In genomic region chrX:40062525-40063193, GRCh38 we compare ENCODE assay signal across 19 cellular contexts. TPM values are rescaled to one million over a fixed set of nuclear protein-coding genes. Genes with fewer than 3 reads are reported as not detected.
DNase-seq lines count a peak whose midpoint lies in the region; ATAC-seq, FAIRE-seq and TF ChIP-seq lines count a peak whose summit lies in the region.
"Had no signal": no experiment of that assay in that cellular context is flagged by ENCODE, and none has a peak within 500 bp of the region (broad histone marks: within the 10 kb centered on the region; RNA-seq: fewer than 3 reads in every experiment).

No MANE protein-coding gene starts in this region.

- no peak overlapping the region for H2AFZ ChIP-seq in K562 (ENCODE audit: low read depth, low read length)
- H2AFZ ChIP-seq in H9 (ENCODE audit: low read length), result no peak overlapping the region

- H3K4me2 ChIP-seq in K562 (ENCODE audit: insufficient read depth, low read length) (no peak overlapping the region), H9 (ENCODE audit: insufficient read depth, insufficient read length, low read length) (no peak overlapping the region)

- H3T11ph ChIP-seq in H9 (ENCODE audit: low read length), result no peak overlapping the region

- peak overlapping the region; percentile 46 for H3K27ac Mint-ChIP-seq in activated CD8-positive, alpha-beta T cell treated with anti-CD3 and anti-CD28 coated beads for 36 hours
- H3K27ac Mint-ChIP-seq in activated CD8-positive, alpha-beta T cell treated with anti-CD3 and anti-CD28 coated beads, Interleukin-2, amount 10 ng/mL, durations not matched to agents 7 days and 5 days, result no peak overlapping the region
- H3K27ac Mint-ChIP-seq in stimulated activated naive B cell treated with anti-CD40 and anti-IgM and Interleukin-4, amounts not matched to agents 10 μg/mL and 1 μg/mL and 100 μg/mL, for 72 hours, result peak overlapping the region; percentile 42
- H3K27ac Mint-ChIP-seq in H9, result no peak overlapping the region
- H3K27ac Mint-ChIP-seq: progenitor cell of endocrine pancreas had no signal

- in situ Hi-C loops in K562 (cut with MboI), result no loop called here

- no peak overlapping the region for H2BK5ac ChIP-seq in H9 (ENCODE audit: insufficient read length, low read length)

- H4K5ac ChIP-seq in H9 (ENCODE audit: insufficient read length, low read depth, low read length), result no peak overlapping the region

- H2BK12ac ChIP-seq in H9 (ENCODE audit: insufficient read length, low read depth, low read length), result no peak overlapping the region

- TF ChIP-seq CTCF in activated CD8-positive, alpha-beta T cell treated with anti-CD3 and anti-CD28 coated beads for 36 hours (IDR thresholded peaks at IDR 0.05), result no peak
- TF ChIP-seq CTCF in K562 (IDR thresholded peaks at IDR 0.05 in 2 of 3, conservative IDR thresholded peaks at IDR 0.05 in 1 of 3; ENCODE audit: insufficient read depth in 2 of 3, low read depth in 1 of 3, low read length in 3 of 3) (no peak), colonic mucosa (IDR thresholded peaks at IDR 0.05) (no peak), H9 (conservative IDR thresholded peaks at IDR 0.05) (no peak)

- no peak overlapping the region for H3K4ac ChIP-seq in H9 (ENCODE audit: low read depth, low read length)

- no peak overlapping the region for H3K4me3 Mint-ChIP-seq in activated CD8-positive, alpha-beta T cell treated with anti-CD3 and anti-CD28 coated beads for 36 hours
- no peak overlapping the region for H3K4me3 Mint-ChIP-seq in activated CD8-positive, alpha-beta T cell treated with anti-CD3 and anti-CD28 coated beads, Interleukin-2, amount 10 ng/mL, durations not matched to agents 7 days and 5 days
- H3K4me3 Mint-ChIP-seq in stimulated activated naive B cell treated with anti-CD40 and anti-IgM and Interleukin-4, amounts not matched to agents 10 μg/mL and 1 μg/mL and 100 μg/mL, for 72 hours, result no peak overlapping the region
- no peak overlapping the region for H3K4me3 Mint-ChIP-seq in H9
- H3K4me3 Mint-ChIP-seq: activated CD8-positive, alpha-beta memory T cell treated with anti-CD3 and anti-CD28 coated beads, Interleukin-2, amount 10 ng/mL, durations not matched to agents 7 days and 5 days; WTC11 had no signal

- H3K9ac ChIP-seq in K562 (ENCODE audit: insufficient read depth in 1 of 2, low read depth in 2 of 2, low read length in 2 of 2) (no peak overlapping the region), colonic mucosa (ENCODE audit: low read depth in 2 of 2, low read length in 2 of 2) (no peak overlapping the region), H9 (ENCODE audit: extremely low read depth, insufficient read length, low read length) (no peak overlapping the region)

- H3K9me1 ChIP-seq in K562 (ENCODE audit: control insufficient read depth, insufficient read depth, low read length), result peaks cover 1% of the 10 kb centered on the region

- H4K8ac ChIP-seq in H9 (replicated peaks; ENCODE audit: insufficient read length, low read depth, low read length), result no peak overlapping the region

- H3K4me1 ChIP-seq in K562 (replicated peaks in 1 of 2; ENCODE audit: control insufficient read depth in 2 of 2, insufficient read depth in 2 of 2, low read length in 2 of 2) (peaks cover 6 to 16% of the 10 kb centered on the region in 2 experiments; a peak in 4 of 5 replicates), colonic mucosa (no peaks in the 10 kb centered on the region), H9 (ENCODE audit: insufficient read depth, low read length) (peaks cover 14% of the 10 kb centered on the region)

- H3K79me1 ChIP-seq in H9 (ENCODE audit: insufficient read depth, low read depth, low read length, poor library complexity, severe bottlenecking), result no peaks in the 10 kb centered on the region

- H3K14ac ChIP-seq in H9 (ENCODE audit: insufficient read depth, low read length), result no peak overlapping the region

- no peak for TF ChIP-seq POLR2A in K562 (conservative IDR thresholded peaks at IDR 0.05)

- no peak overlapping the region for H2AK5ac ChIP-seq in H9 (ENCODE audit: insufficient read length, low read length)

- peaks cover 67% of the 10 kb centered on the region for H3K79me2 ChIP-seq in K562 (ENCODE audit: control insufficient read depth, insufficient read depth, low read length)
- H3K79me2 ChIP-seq in H9 (ENCODE audit: insufficient read depth, low read length), result no peaks in the 10 kb centered on the region

- H3K27me3 ChIP-seq in K562 (ENCODE audit: control insufficient read depth in 2 of 2, insufficient read depth in 2 of 2, low read length in 2 of 2) (no peaks in the 10 kb centered on the region), colonic mucosa (no peaks in the 10 kb centered on the region), H9 (ENCODE audit: insufficient read depth, low read length) (no peaks in the 10 kb centered on the region)

- H3K4me3 ChIP-seq in K562, result no peak overlapping the region
- no peak overlapping the region for H3K4me3 ChIP-seq in colonic mucosa

- no peak overlapping the region for H3K27ac ChIP-seq in K562 (ENCODE audit: extremely low read depth, low read depth, low read length)
- no peak overlapping the region for H3K27ac ChIP-seq in colonic mucosa
- no peak overlapping the region for H3K27ac ChIP-seq in H9 (ENCODE audit: insufficient read length, low read depth, low read length)

- H2BK15ac ChIP-seq in H9 (ENCODE audit: low read depth, low read length), result no peak overlapping the region

- H3K9me3 Mint-ChIP-seq in activated CD8-positive, alpha-beta T cell treated with anti-CD3 and anti-CD28 coated beads for 36 hours, result no peaks in the 10 kb centered on the region
- H3K9me3 Mint-ChIP-seq in activated CD8-positive, alpha-beta T cell treated with anti-CD3 and anti-CD28 coated beads, Interleukin-2, amount 10 ng/mL, durations not matched to agents 7 days and 5 days (ENCODE audit: insufficient read depth), result no peaks in the 10 kb centered on the region
- H3K9me3 Mint-ChIP-seq in stimulated activated naive B cell treated with anti-CD40 and anti-IgM and Interleukin-4, amounts not matched to agents 10 μg/mL and 1 μg/mL and 100 μg/mL, for 72 hours, result no peaks in the 10 kb centered on the region
- H3K9me3 Mint-ChIP-seq in H9, result peaks cover 61 to 71% of the 10 kb centered on the region in 2 experiments
- H3K9me3 Mint-ChIP-seq: WTC11 had no signal

- peaks cover 100% of the 10 kb centered on the region for H3K36me3 ChIP-seq in K562 (ENCODE audit: control insufficient read depth, insufficient read depth, low read length)
- H3K36me3 ChIP-seq in colonic mucosa, result no peaks in the 10 kb centered on the region

- peaks cover 43% of the 10 kb centered on the region for H3K36me3 Mint-ChIP-seq in activated CD8-positive, alpha-beta T cell treated with anti-CD3 and anti-CD28 coated beads for 36 hours (ENCODE audit: low read depth)
- peaks cover 60% of the 10 kb centered on the region for H3K36me3 Mint-ChIP-seq in activated CD8-positive, alpha-beta T cell treated with anti-CD3 and anti-CD28 coated beads, Interleukin-2, amount 10 ng/mL, durations not matched to agents 7 days and 5 days (ENCODE audit: low read depth)
- peaks cover 31 to 48% of the 10 kb centered on the region in 2 donors for H3K36me3 Mint-ChIP-seq in stimulated activated naive B cell treated with anti-CD40 and anti-IgM and Interleukin-4, amounts not matched to agents 10 μg/mL and 1 μg/mL and 100 μg/mL, for 72 hours
- H3K36me3 Mint-ChIP-seq in H9 (ENCODE audit: insufficient read depth in 1 of 3, low read depth in 3 of 3), result peaks cover 51 to 99% (median 76%) of the 10 kb centered on the region in 3 experiments

- ATAC-seq in activated CD8-positive, alpha-beta T cell treated with anti-CD3 and anti-CD28 coated beads for 36 hours, result no peak
- no peak for ATAC-seq in activated CD8-positive, alpha-beta T cell treated with anti-CD3 and anti-CD28 coated beads, Interleukin-2, amount 10 ng/mL, durations not matched to agents 7 days and 5 days
- ATAC-seq in K562 (no peak), left lobe of liver (peak; percentile 5), HG02840 (IDR thresholded peaks at IDR 0.05; ENCODE audit: low FRiP score, unreplicated experiment) (no peak)
- no peak for ATAC-seq in stimulated activated naive B cell treated with anti-CD40 and anti-IgM and Interleukin-4, amounts not matched to agents 10 μg/mL and 1 μg/mL and 100 μg/mL, for 72 hours (replicated peaks)
- ATAC-seq: activated CD8-positive, alpha-beta memory T cell treated with anti-CD3 and anti-CD28 coated beads, Interleukin-2, amount 10 ng/mL, durations not matched to agents 7 days and 5 days; Panc1 had no signal

- H3K9me3 ChIP-seq in K562 (replicated peaks; ENCODE audit: control insufficient read depth, insufficient read depth, low read depth, low read length) (no peaks in the 10 kb centered on the region), colonic mucosa (no peaks in the 10 kb centered on the region), H9 (ENCODE audit: control insufficient read depth, low read depth, low read length) (no peaks in the 10 kb centered on the region)

- H3K23ac ChIP-seq in H9 (ENCODE audit: insufficient read length, low read depth, low read length), result no peak overlapping the region

- DNase-seq in activated CD8-positive, alpha-beta T cell treated with anti-CD3 and anti-CD28 coated beads for 36 hours, result no peak
- no peak for DNase-seq in activated CD8-positive, alpha-beta T cell treated with anti-CD3 and anti-CD28 coated beads, Interleukin-2, amount 10 ng/mL, durations not matched to agents 7 days and 5 days
- no peak for DNase-seq in K562 (ENCODE audit: extremely low read depth in 1 of 4, low spot score in 3 of 4)
- no peak for DNase-seq in left lobe of liver (ENCODE audit: low spot score)
- DNase-seq in stimulated activated naive B cell treated with anti-CD40 and anti-IgM and Interleukin-4, amounts not matched to agents 10 μg/mL and 1 μg/mL and 100 μg/mL, for 72 hours, result no peak
- no peak for DNase-seq in colonic mucosa
- DNase-seq in H9, result no peak
- DNase-seq: activated CD8-positive, alpha-beta memory T cell treated with anti-CD3 and anti-CD28 coated beads, Interleukin-2, amount 10 ng/mL, durations not matched to agents 7 days and 5 days; activated naive CD4-positive, alpha-beta T cell treated with Interleukin-2 at 50 U/mL for 16 hours; KBM-7; NCI-H1105; NCI-H446 treated with DMSO at 0.1 percent for 48 hours; stimulated activated CD4-positive, alpha-beta T cell treated with anti-CD3 and anti-CD28 coated beads, Interleukin-15, amount 100 ng/mL, for 24 hours had no signal

- CTCF ChIA-PET in activated CD8-positive, alpha-beta T cell treated with anti-CD3 and anti-CD28 coated beads for 36 hours (lab: Charles Lee), result interaction anchor here (1.0 kb wide), 1 partner anchor 91 kb away, joined by 3 read pairs; no protein-coding TSS in a partner anchor
- CTCF ChIA-PET in activated CD8-positive, alpha-beta T cell treated with anti-CD3 and anti-CD28 coated beads, Interleukin-2, amount 10 ng/mL, durations not matched to agents 7 days and 5 days (lab: Charles Lee), result no interaction called here
- CTCF ChIA-PET in K562 (lab: Yijun Ruan, JAX; ENCODE audit: low intra/inter-chr PET ratio), result no interaction called here

- 96% methylated on average over 9 of the region's 25 CpGs for WGBS in K562 (ENCODE audit: insufficient coverage, low coverage, missing lambda C conversion rate)
- no CpG with 5 or more reads among the region's 25 CpGs for WGBS in H9 (ENCODE audit: extremely low coverage, insufficient read length, low lambda C conversion rate)

- no peak overlapping the region for H3K18ac ChIP-seq in H9 (ENCODE audit: insufficient read length, low read depth, low read length)

- H3K4me1 Mint-ChIP-seq in activated CD8-positive, alpha-beta T cell treated with anti-CD3 and anti-CD28 coated beads for 36 hours (ENCODE audit: low read depth), result peaks cover 53% of the 10 kb centered on the region
- peaks cover 77% of the 10 kb centered on the region for H3K4me1 Mint-ChIP-seq in activated CD8-positive, alpha-beta T cell treated with anti-CD3 and anti-CD28 coated beads, Interleukin-2, amount 10 ng/mL, durations not matched to agents 7 days and 5 days (ENCODE audit: low read depth)
- H3K4me1 Mint-ChIP-seq in stimulated activated naive B cell treated with anti-CD40 and anti-IgM and Interleukin-4, amounts not matched to agents 10 μg/mL and 1 μg/mL and 100 μg/mL, for 72 hours, result peaks cover 0 to 8% of the 10 kb centered on the region in 2 donors
- H3K4me1 Mint-ChIP-seq in H9, result peaks cover 30 to 31% of the 10 kb centered on the region in 2 experiments

- TF ChIP-seq EP300 in K562 (IDR thresholded peaks at IDR 0.05; ENCODE audit: low read length), result no peak

- H2BK120ac ChIP-seq in H9 (ENCODE audit: low read depth, low read length, poor library complexity, severe bottlenecking), result no peak overlapping the region

- TF ChIP-seq RAD21 in K562 (CRISPR knock-in tag; conservative IDR thresholded peaks at IDR 0.05 in 1 of 2, IDR thresholded peaks at IDR 0.05 in 1 of 2), result no peak

- H3K56ac ChIP-seq in H9 (ENCODE audit: insufficient read length, low read depth, low read length), result no peak overlapping the region

- no peaks in the 10 kb centered on the region for H3K27me3 Mint-ChIP-seq in activated CD8-positive, alpha-beta T cell treated with anti-CD3 and anti-CD28 coated beads for 36 hours
- no peaks in the 10 kb centered on the region for H3K27me3 Mint-ChIP-seq in activated CD8-positive, alpha-beta T cell treated with anti-CD3 and anti-CD28 coated beads, Interleukin-2, amount 10 ng/mL, durations not matched to agents 7 days and 5 days (ENCODE audit: low read depth)
- H3K27me3 Mint-ChIP-seq in stimulated activated naive B cell treated with anti-CD40 and anti-IgM and Interleukin-4, amounts not matched to agents 10 μg/mL and 1 μg/mL and 100 μg/mL, for 72 hours, result peaks cover 0 to 3% of the 10 kb centered on the region in 2 donors
- no peaks in the 10 kb centered on the region for H3K27me3 Mint-ChIP-seq in H9 (ENCODE audit: low read depth)
- H3K27me3 Mint-ChIP-seq: activated CD8-positive, alpha-beta memory T cell treated with anti-CD3 and anti-CD28 coated beads, Interleukin-2, amount 10 ng/mL, durations not matched to agents 7 days and 5 days; progenitor cell of endocrine pancreas had no signal

- FAIRE-seq in K562 (lab: Jason Lieb, UNC), result no peak
- FAIRE-seq: GM12892, islet of Langerhans had no signal

- H4K20me1 ChIP-seq in K562 (replicated peaks; ENCODE audit: control insufficient read depth, insufficient read depth, low read length) (peaks cover 32% of the 10 kb centered on the region), H9 (ENCODE audit: control insufficient read depth, insufficient read depth, insufficient read length) (no peaks in the 10 kb centered on the region)

- no peak overlapping the region for H4K91ac ChIP-seq in H9 (ENCODE audit: insufficient read length, low read depth, low read length)

- no peaks in the 10 kb centered on the region for H3K23me2 ChIP-seq in H9 (ENCODE audit: insufficient read length, low read depth, low read length, poor library complexity, severe bottlenecking)

- no peak overlapping the region for H2BK20ac ChIP-seq in H9 (ENCODE audit: low read depth, low read length, poor library complexity, severe bottlenecking)

- POLR2A ChIA-PET in activated CD8-positive, alpha-beta T cell treated with anti-CD3 and anti-CD28 coated beads for 36 hours (lab: Charles Lee), result no interaction called here
- POLR2A ChIA-PET in activated CD8-positive, alpha-beta T cell treated with anti-CD3 and anti-CD28 coated beads, Interleukin-2, amount 10 ng/mL, durations not matched to agents 7 days and 5 days (lab: Charles Lee), result interaction anchor here (1.9 kb wide), 1 partner anchor 35 kb away, joined by 9 read pairs; the partner anchor contains the start of gene BCOR
- POLR2A ChIA-PET in K562 (lab: Yijun Ruan, JAX), result no interaction called here

- intact Hi-C loops in activated CD8-positive, alpha-beta T cell treated with anti-CD3 and anti-CD28 coated beads for 36 hours (cut with micrococcal nuclease), result no loop called here
- intact Hi-C loops in K562 (cut with micrococcal nuclease) (no loop called here), colonic mucosa (cut with DNase I) (no loop called here)

- BruUV-seq in K562 (replicated peaks; lab: Mats Ljungman, UMichigan), result TSS peak; percentile 11

RNA-seq across cellular contexts. Expression of gene BCOR, which starts 35.1 kb away (rescaled TPM):
- total RNA-seq in activated CD8-positive, alpha-beta T cell treated with anti-CD3 and anti-CD28 coated beads for 36 hours, result 10 to 100 TPM; 38.3 to 39.6 TPM
- total RNA-seq in activated CD8-positive, alpha-beta T cell treated with anti-CD3 and anti-CD28 coated beads, Interleukin-2, amount 10 ng/mL, durations not matched to agents 7 days and 5 days, result 10 to 100 TPM; 41.5 to 45.5 TPM
- 128 and 140 TPM in 2 replicates for total RNA-seq in K562 (2011; cell fraction: chromatin; rRNA removed; ENCODE audit: low replicate concordance)
- 71.6 and 74.4 TPM in 2 replicates for total RNA-seq in K562 (2011; cell fraction: nucleolus; rRNA removed)
- total RNA-seq in K562 (2011; cell fraction: nucleoplasm; rRNA removed), result 97.0 and 135 TPM in 2 replicates
- total RNA-seq in K562 (2014; rRNA removed) (73.7 and 76.0 TPM in 2 replicates), K562 (2014; rRNA removed; fragmentation: Illumina TruSeq; extraction: Trizol) (37.6 and 37.9 TPM in 2 replicates), K562 (2015; rRNA removed; fragmentation: Illumina TruSeq; extraction: Trizol) (33.0 and 36.6 TPM in 2 replicates), K562 (2021) (98.3 and 113 TPM in 2 replicates), left lobe of liver (10.5 TPM), colonic mucosa (10 to 100 TPM; 18.3 to 21.3 TPM), H9 (2021) (126 and 134 TPM in 2 replicates)
- polyA plus RNA-seq in K562 (2011; rRNA removed) (27.5 and 28.1 TPM in 2 replicates), K562 (2014; fragmentation: Illumina TruSeq; extraction: Trizol) (88.1 and 98.5 TPM in 2 replicates), K562 (2014; fragmentation: Nextera tagmentation; extraction: Ambion mirVana) (10 to 100 TPM; 32.0 to 37.4 TPM), K562 (2014; rRNA removed) (44.4 and 64.6 TPM in 2 replicates)
- polyA plus RNA-seq in K562 (2011; cell fraction: cytosol; rRNA removed), result 30.1 and 38.0 TPM in 2 replicates
- polyA plus RNA-seq in K562 (2011; cell fraction: nucleus; rRNA removed), result 64.0 and 93.7 TPM in 2 replicates
- 72.8 and 76.1 TPM in 2 replicates for polyA plus RNA-seq in K562 (2012)
- polyA minus RNA-seq in K562 (2011; rRNA and poly(A)+ RNA removed), result 40.5 and 49.5 TPM in 2 replicates
- polyA minus RNA-seq in K562 (2011; cell fraction: cytosol; rRNA and poly(A)+ RNA removed), result 105 and 120 TPM in 2 replicates
- polyA minus RNA-seq in K562 (2011; cell fraction: nucleus; rRNA and poly(A)+ RNA removed), result 36.9 and 50.0 TPM in 2 replicates

Comparison
In these comparisons a context has a peak if more than half of its experiments do, and no peak if none do; other contexts are left out.
1. H3K27ac Mint-ChIP-seq: peak in activated CD8-positive, alpha-beta T cell treated with anti-CD3 and anti-CD28 coated beads for 36 hours (single experiment) and stimulated activated naive B cell treated with anti-CD40 and anti-IgM and Interleukin-4, amounts not matched to agents 10 μg/mL and 1 μg/mL and 100 μg/mL, for 72 hours (single experiment); none in activated CD8-positive, alpha-beta T cell treated with anti-CD3 and anti-CD28 coated beads, Interleukin-2, amount 10 ng/mL, durations not matched to agents 7 days and 5 days (single experiment) and H9 (0 of 3).